In genomic region chr1:2801535-2802291, GRCh38 we compare ENCODE assay signal across 9 cellular contexts. TPM values are rescaled to one million over a fixed set of nuclear protein-coding genes. Genes with fewer than 3 reads are reported as not detected.
A peak's percentile ranks its signal among the peaks of the same experiment; 100 is the strongest.
DNase-seq lines count a peak whose midpoint lies in the region; ATAC-seq, FAIRE-seq and TF ChIP-seq lines count a peak whose summit lies in the region.
"Had no signal": no experiment of that assay in that cellular context is flagged by ENCODE, and none has a peak within 500 bp of the region (broad histone marks: within the 10 kb centered on the region; RNA-seq: fewer than 3 reads in every experiment).

A gene with protein sequence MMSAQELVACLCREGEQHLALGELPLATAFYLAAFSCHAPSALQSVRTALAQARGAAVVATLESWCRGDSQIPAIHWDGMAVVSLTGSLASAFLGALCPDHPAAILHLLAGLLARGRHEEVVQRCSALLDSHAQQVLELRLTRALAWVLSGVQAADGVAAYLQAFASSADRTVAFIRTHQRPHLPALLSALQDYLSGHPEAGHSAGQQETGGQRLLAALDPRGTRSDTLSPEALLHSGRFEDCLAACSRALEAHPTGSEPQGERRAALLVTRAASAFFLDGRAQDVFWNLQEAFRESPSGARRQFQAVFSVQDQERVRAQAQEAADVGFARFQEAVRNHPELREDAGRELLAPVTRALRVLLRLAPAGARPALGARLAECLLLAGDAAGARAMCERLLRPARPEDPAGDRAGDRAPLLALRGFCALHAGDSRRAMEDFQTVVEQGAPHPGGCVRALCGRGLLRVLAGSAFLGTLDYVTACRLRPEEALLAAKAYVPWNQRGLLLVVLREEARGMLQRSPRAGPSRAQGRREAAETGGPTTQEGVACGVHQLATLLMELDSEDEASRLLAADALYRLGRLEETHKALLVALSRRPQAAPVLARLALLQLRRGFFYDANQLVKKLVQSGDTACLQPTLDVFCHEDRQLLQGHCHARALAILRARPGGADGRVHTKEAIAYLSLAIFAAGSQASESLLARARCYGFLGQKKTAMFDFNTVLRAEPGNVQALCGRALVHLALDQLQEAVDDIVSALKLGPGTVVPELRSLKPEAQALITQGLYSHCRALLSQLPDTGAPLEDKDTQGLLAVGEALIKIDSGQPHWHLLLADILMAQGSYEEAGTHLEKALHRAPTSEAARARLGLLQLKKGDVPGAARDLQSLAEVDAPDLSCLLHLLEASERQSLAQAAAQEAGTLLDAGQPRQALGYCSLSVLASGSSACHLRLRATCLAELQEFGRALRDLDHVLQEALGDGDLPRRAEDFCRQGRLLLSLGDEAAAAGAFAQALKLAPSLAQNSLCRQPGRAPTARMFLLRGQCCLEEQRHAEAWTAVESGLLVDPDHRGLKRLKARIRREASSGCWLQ (minus strand): TSS chr1:2801693. CDS start chr1:2800827, 866 bp downstream.

- peaks cover 14% of the 10 kb centered on the region for H3K27me3 Mint-ChIP-seq in activated T-helper 17 cell treated with anti-CD3 and anti-CD28 coated beads, Interleukin-2, amount 50 U/mL, for 72 hours
- peaks cover 12% of the 10 kb centered on the region for H3K27me3 Mint-ChIP-seq in memory B cell

- H3K27ac Mint-ChIP-seq in activated T-helper 17 cell treated with anti-CD3 and anti-CD28 coated beads, Interleukin-2, amount 50 U/mL, for 72 hours = no peak within 1 kb of the TSS
- no peak within 1 kb of the TSS for H3K27ac Mint-ChIP-seq in memory B cell

- no peak within 1 kb of the TSS for H3K4me3 ChIP-seq in GM12865 (ENCODE audit: low read depth, low read length)

- peak; percentile 56 for TF ChIP-seq CTCF in GM12865 (IDR thresholded peaks at IDR 0.05; ENCODE audit: insufficient read depth, low read depth, low read length, missing control alignments)

- no peak for FAIRE-seq in RCC 7860 (lab: Jason Lieb, UNC)
- FAIRE-seq: endometrium had no signal

- no peaks in the 10 kb centered on the region for H3K9me3 Mint-ChIP-seq in activated T-helper 17 cell treated with anti-CD3 and anti-CD28 coated beads, Interleukin-2, amount 50 U/mL, for 72 hours
- H3K9me3 Mint-ChIP-seq in memory B cell = no peaks in the 10 kb centered on the region

- no peaks in the 10 kb centered on the region for H3K4me1 Mint-ChIP-seq in activated T-helper 17 cell treated with anti-CD3 and anti-CD28 coated beads, Interleukin-2, amount 50 U/mL, for 72 hours
- H3K4me1 Mint-ChIP-seq in memory B cell = peaks cover 2% of the 10 kb centered on the region

- DNase-seq in GM12865 (ENCODE audit: low read depth) = peak; percentile 39
- peak; percentile 54 for DNase-seq in NCI-H460 (ENCODE audit: extremely low read depth, low read depth)
- DNase-seq in memory B cell (ENCODE audit: low spot score in 2 of 2) = peak in 1 of 2 donors; percentile 18
- no peak for DNase-seq in RCC 7860 (ENCODE audit: low spot score)
- DNase-seq in iPS-NIHi7 (ENCODE audit: extremely low spot score) = no peak
- no peak for DNase-seq in amniotic stem cell (lab: John Stamatoyannopoulos, UW)

- H3K36me3 Mint-ChIP-seq in activated T-helper 17 cell treated with anti-CD3 and anti-CD28 coated beads, Interleukin-2, amount 50 U/mL, for 72 hours (ENCODE audit: low read depth) = no peaks in the 10 kb centered on the region
- no peaks in the 10 kb centered on the region for H3K36me3 Mint-ChIP-seq in memory B cell

- ATAC-seq in activated T-helper 17 cell treated with anti-CD3 and anti-CD28 coated beads, Interleukin-2, amount 50 U/mL, for 72 hours (replicated peaks) = peak; percentile 62
- ATAC-seq in memory B cell (ENCODE audit: low read depth) (peak; percentile 73), HG02623 (IDR thresholded peaks at IDR 0.05; ENCODE audit: unreplicated experiment) (no peak)

- H3K4me3 Mint-ChIP-seq in activated T-helper 17 cell treated with anti-CD3 and anti-CD28 coated beads, Interleukin-2, amount 50 U/mL, for 72 hours = no peak within 1 kb of the TSS
- H3K4me3 Mint-ChIP-seq in memory B cell = no peak within 1 kb of the TSS

RNA-seq across cellular contexts. Expression of the gene that starts here (rescaled TPM):
- total RNA-seq in NCI-H460 (2014; rRNA removed; shearing (Covaris generic)) = 0.06 and 0.20 TPM in 2 replicates
- not detected in 2 replicates for polyA plus RNA-seq in NCI-H460 (2014; cell fraction: nucleus; rRNA removed)
- 1 to 10 TPM in 1 of 2 donors, under 1 TPM in 1; 0.48 to 2.5 TPM for total RNA-seq in activated T-helper 17 cell treated with anti-CD3 and anti-CD28 coated beads, Interleukin-2, amount 50 U/mL, for 72 hours

Comparison
In these comparisons a context has a peak if more than half of its experiments do, and no peak if none do; other contexts are left out.
1. Peak in DNase-seq in NCI-H460; RNA of the gene not detected or under 1 TPM.